ENCODE assay signal across 1 cellular context in genomic region chr1:43980255-43981134, GRCh38.
TF ChIP-seq lines count a peak whose summit lies in the region.

No MANE protein-coding gene starts in this region.

TF ChIP-seq in endothelial cell of umbilical vein, 7 proteins besides CTCF, POLR2A, EP300 and RAD21:
- no peak for TF ChIP-seq FOS (IDR thresholded peaks at IDR 0.05; ENCODE audit: borderline replicate concordance, insufficient read depth, low read length)
- TF ChIP-seq MYC (IDR thresholded peaks at IDR 0.05; ENCODE audit: low read depth, low read length), result no peak
- TF ChIP-seq EZH2 (IDR thresholded peaks at IDR 0.05; ENCODE audit: borderline replicate concordance, low read depth, low read length, severe bottlenecking), result no peak
- TF ChIP-seq POLR2AphosphoS5 (IDR thresholded peaks at IDR 0.05; ENCODE audit: insufficient read depth, low read depth, low read length), result no peak
- TF ChIP-seq, protein P1, sequence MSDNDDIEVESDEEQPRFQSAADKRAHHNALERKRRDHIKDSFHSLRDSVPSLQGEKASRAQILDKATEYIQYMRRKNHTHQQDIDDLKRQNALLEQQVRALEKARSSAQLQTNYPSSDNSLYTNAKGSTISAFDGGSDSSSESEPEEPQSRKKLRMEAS (IDR thresholded peaks at IDR 0.05; ENCODE audit: insufficient read depth, insufficient read length), result no peak
- TF ChIP-seq GATA2 (IDR thresholded peaks at IDR 0.05; ENCODE audit: insufficient read depth, insufficient read length, low read depth, low read length), result no peak
- no peak for TF ChIP-seq JUN (IDR thresholded peaks at IDR 0.05; ENCODE audit: borderline replicate concordance, insufficient read depth, insufficient read length, low read depth)
